ENCODE assay signal across 1 cellular context in genomic region chr12:76555226-76555767, GRCh38.
TF ChIP-seq lines count a peak whose summit lies in the region.

No MANE protein-coding gene starts in this region.

TF ChIP-seq in K562, 482 proteins besides CTCF, POLR2A, EP300 and RAD21:
- TF ChIP-seq ZNF280B (CRISPR knock-in tag; IDR thresholded peaks at IDR 0.05) (no peak), GATAD2B (IDR thresholded peaks at IDR 0.05; ENCODE audit: borderline replicate concordance) (no peak), RBFOX2 (IDR thresholded peaks at IDR 0.05; ENCODE audit: low read depth, low read length) (0 out of 2 replicates have a peak, but pooled peaks have one; percentile 8), FOSL1 (tag; conservative IDR thresholded peaks at IDR 0.05) (peak; percentile 41), ZEB2 (IDR thresholded peaks at IDR 0.05) (no peak)
- TF ChIP-seq, protein P1, sequence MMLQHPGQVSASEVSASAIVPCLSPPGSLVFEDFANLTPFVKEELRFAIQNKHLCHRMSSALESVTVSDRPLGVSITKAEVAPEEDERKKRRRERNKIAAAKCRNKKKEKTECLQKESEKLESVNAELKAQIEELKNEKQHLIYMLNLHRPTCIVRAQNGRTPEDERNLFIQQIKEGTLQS (IDR thresholded peaks at IDR 0.05) = peak; percentile 26; the same call in 1 of the 2 replicates
- TF ChIP-seq, protein P1 (CRISPR knock-in tag; conservative IDR thresholded peaks at IDR 0.05) = no peak
